Comparison of ENCODE assay signal across 1 cellular context in genomic region chr12:113930249-113930648, GRCh38.
TF ChIP-seq lines count a peak whose summit lies in the region.

No MANE protein-coding gene starts in this region.

TF ChIP-seq in K562, 482 proteins besides CTCF, POLR2A, EP300 and RAD21:
- no peak for TF ChIP-seq TCF3 (CRISPR knock-in tag; IDR thresholded peaks at IDR 0.05)
- no peak for TF ChIP-seq HOXB6 (CRISPR knock-in tag; IDR thresholded peaks at IDR 0.05; ENCODE audit: borderline replicate concordance)
- no peak for TF ChIP-seq DLX4 (CRISPR knock-in tag; IDR thresholded peaks at IDR 0.05)
- TF ChIP-seq HNRNPLL (IDR thresholded peaks at IDR 0.05; ENCODE audit: low read depth, low read length, poor library complexity, severe bottlenecking) = peak; percentile 20
TF ChIP-seq in K562: peak in this region for 1.
